Comparison of ENCODE assay signal across 16 cellular contexts in genomic region chr4:162557516-162558106, GRCh38.
"Had no signal": no experiment of that assay in that cellular context is flagged by ENCODE, and none has a peak within 500 bp of the region (broad histone marks: within the 10 kb centered on the region; RNA-seq: fewer than 3 reads in every experiment).

No MANE protein-coding gene starts in this region.

- DNase-seq: activated CD4-positive, alpha-beta T cell treated with anti-CD3 and anti-CD28 coated beads, Interleukin-2, amount 10 ng/mL, durations not matched to agents 7 days and 5 days; activated CD4-positive, CD25-positive, alpha-beta regulatory T cell; activated CD8-positive, alpha-beta memory T cell treated with anti-CD3 and anti-CD28 coated beads, Interleukin-2, amount 50 U/mL, for 48 hours; activated gamma-delta T cell; activated T-cell treated with anti-CD3 and anti-CD28 coated beads, Interleukin-2, amount 50 U/mL, for 72 hours; amniotic stem cell; dorsolateral prefrontal cortex; endodermal cell; heart right ventricle; left colon; lower lobe of right lung; stimulated activated CD4-positive, alpha-beta T cell treated with anti-CD3 and anti-CD28 coated beads, Interleukin-1b, Interleukin-23, amount 100 ng/mL, for 48 hours; stimulated activated naive CD8-positive, alpha-beta T cell treated with anti-CD3 and anti-CD28 coated beads, Interleukin-15, amount 100 ng/mL, for 72 hours; testis had no signal

- H3K27ac Mint-ChIP-seq: activated CD4-positive, alpha-beta T cell treated with anti-CD3 and anti-CD28 coated beads, Interleukin-2, amount 10 ng/mL, durations not matched to agents 7 days and 5 days; activated naive CD8-positive, alpha-beta T cell; activated T-cell treated with anti-CD3 and anti-CD28 coated beads, Interleukin-2, amount 50 U/mL, for 72 hours; endodermal cell; mesothelial cell of epicardium; stimulated activated naive CD8-positive, alpha-beta T cell treated with anti-CD3 and anti-CD28 coated beads, Interleukin-15, amount 100 ng/mL, for 72 hours had no signal

- H3K4me3 Mint-ChIP-seq: activated CD4-positive, alpha-beta T cell treated with anti-CD3 and anti-CD28 coated beads, Interleukin-2, amount 10 ng/mL, durations not matched to agents 7 days and 5 days; activated naive CD8-positive, alpha-beta T cell; activated T-cell treated with anti-CD3 and anti-CD28 coated beads, Interleukin-2, amount 50 U/mL, for 72 hours; endodermal cell; mesothelial cell of epicardium; stimulated activated naive CD8-positive, alpha-beta T cell treated with anti-CD3 and anti-CD28 coated beads, Interleukin-15, amount 100 ng/mL, for 72 hours had no signal

- ATAC-seq: activated T-cell treated with anti-CD3 and anti-CD28 coated beads, Interleukin-2, amount 50 U/mL, for 72 hours; heart right ventricle; left colon; lower lobe of right lung; stimulated activated naive CD8-positive, alpha-beta T cell treated with anti-CD3 and anti-CD28 coated beads, Interleukin-15, amount 100 ng/mL, for 72 hours had no signal

- H3K4me1 Mint-ChIP-seq: activated CD4-positive, alpha-beta T cell treated with anti-CD3 and anti-CD28 coated beads, Interleukin-2, amount 10 ng/mL, durations not matched to agents 7 days and 5 days; endodermal cell; mesothelial cell of epicardium; stimulated activated naive CD8-positive, alpha-beta T cell treated with anti-CD3 and anti-CD28 coated beads, Interleukin-15, amount 100 ng/mL, for 72 hours had no signal

- H3K36me3 Mint-ChIP-seq: activated naive CD8-positive, alpha-beta T cell; mesothelial cell of epicardium had no signal

- H3K9me3 Mint-ChIP-seq: activated CD4-positive, alpha-beta T cell treated with anti-CD3 and anti-CD28 coated beads, Interleukin-2, amount 10 ng/mL, durations not matched to agents 7 days and 5 days had no signal

- H3K27me3 Mint-ChIP-seq: activated CD4-positive, alpha-beta T cell treated with anti-CD3 and anti-CD28 coated beads, Interleukin-2, amount 10 ng/mL, durations not matched to agents 7 days and 5 days; activated naive CD8-positive, alpha-beta T cell; stimulated activated naive CD8-positive, alpha-beta T cell treated with anti-CD3 and anti-CD28 coated beads, Interleukin-15, amount 100 ng/mL, for 72 hours had no signal
